Comparison of ENCODE assay signal across 8 cellular contexts in genomic region chr10:72364239-72364777, GRCh38. TPM values are rescaled to one million over a fixed set of nuclear protein-coding genes. Genes with fewer than 3 reads are reported as not detected.
A peak's percentile ranks its signal among the peaks of the same experiment; 100 is the strongest.
DNase-seq lines count a peak whose midpoint lies in the region; ATAC-seq and TF ChIP-seq lines count a peak whose summit lies in the region.

No MANE protein-coding gene starts in this region.

- intact Hi-C loops in HCT116 (cut with micrococcal nuclease) = loop anchor here (1.0 to 10.0 kb wide), 6 partner anchors 200 to 800 kb away; partner anchors contain the start of genes ECD and FAM149B1
- intact Hi-C loops in transverse colon (cut with DNase I; ENCODE audit: low total_unique reads) = loop anchor here (10.0 kb wide), 1 partner anchor 260 kb away; the partner anchor contains the start of gene MICU1

- H2AK5ac ChIP-seq in trophoblast cell (ENCODE audit: low read length) = no peak overlapping the region

- in situ Hi-C loops in transverse colon (cut with MboI; ENCODE audit: low pct_ligation_motif_present in 1 of 4, low pct_unique_long_range_greater_than_20kb in 1 of 4, low sequenced_read_pairs in 3 of 4) = loop anchor here (5.0 to 25.0 kb wide), 6 partner anchors 468 to 798 kb away; partner anchors contain the start of genes ECD (in 1 of the 4) and FAM149B1 (in 1 of the 4)

- H3K27ac ChIP-seq in HCT116 (ENCODE audit: low read depth, low read length) (0 out of 2 replicates have a peak overlapping the region, but pooled peaks have one; percentile 21), trophoblast cell (ENCODE audit: low read depth, low read length) (no peak overlapping the region), transverse colon (peak overlapping the region in 1 of 4 donors; percentile 31)

- peaks cover 7 to 19% of the 10 kb centered on the region in 2 experiments for H3K4me1 ChIP-seq in HCT116 (ENCODE audit: control insufficient read depth in 1 of 2, insufficient read depth in 2 of 2, low read length in 2 of 2)
- peaks cover 0 to 2% of the 10 kb centered on the region in 2 experiments for H3K4me1 ChIP-seq in trophoblast cell (ENCODE audit: control insufficient read depth in 1 of 2, insufficient read depth in 2 of 2, low read length in 2 of 2)
- H3K4me1 ChIP-seq in transverse colon = peaks cover 0 to 10% (median 5%) of the 10 kb centered on the region in 4 donors

- CTCF ChIA-PET in HCT116 (lab: Charles Lee) = interaction anchor here (1.0 to 2.9 kb wide), 4 partner anchors 10 to 697 kb away, joined by 3 to 25 read pairs (median 6); no protein-coding TSS in a partner anchor

- H3K4me2 ChIP-seq in HCT116 (ENCODE audit: low read length) (peak overlapping the region; percentile 63), trophoblast cell (ENCODE audit: low read length) (no peak overlapping the region)

- H3K18ac ChIP-seq in trophoblast cell (ENCODE audit: low read length) = no peak overlapping the region

- POLR2A ChIA-PET in HCT116 (lab: Charles Lee) = no interaction called here

- no peak overlapping the region for H2BK5ac ChIP-seq in trophoblast cell (ENCODE audit: low read depth, low read length, poor library complexity)

- H3K23ac ChIP-seq in trophoblast cell (ENCODE audit: low read length) = no peak overlapping the region

- no peaks in the 10 kb centered on the region for H3K36me3 ChIP-seq in HCT116 (ENCODE audit: control insufficient read depth in 1 of 2, insufficient read depth in 2 of 2, low read length in 2 of 2)
- H3K36me3 ChIP-seq in trophoblast cell (ENCODE audit: control insufficient read depth in 1 of 2, insufficient read depth in 2 of 2, low read length in 2 of 2) = peaks cover 2 to 8% of the 10 kb centered on the region in 2 experiments
- peaks cover 0 to 8% (median 0%) of the 10 kb centered on the region in 4 donors for H3K36me3 ChIP-seq in transverse colon

- no peaks in the 10 kb centered on the region for H3K79me1 ChIP-seq in trophoblast cell (ENCODE audit: low read length)

- ATAC-seq in HCT116 = peak; percentile 94

- H3K4me3 ChIP-seq in HCT116 (replicated peaks in 1 of 2; ENCODE audit: low read depth in 1 of 2, low read length in 2 of 2) (peak overlapping the region in 1 of 2 experiments; percentile 22; a peak in 2 of 4 replicates), trophoblast cell (ENCODE audit: low read depth, low read length) (no peak overlapping the region), transverse colon (no peak overlapping the region)

- H2BK12ac ChIP-seq in trophoblast cell (ENCODE audit: low read length) = no peak overlapping the region

- TF ChIP-seq POLR2A in HCT116 (IDR thresholded peaks at IDR 0.05; ENCODE audit: borderline replicate concordance, extremely low read depth, insufficient read depth, insufficient read length) = no peak
- no peak for TF ChIP-seq POLR2A in transverse colon (IDR thresholded peaks at IDR 0.05)

- RAD21 ChIA-PET in HCT116 (lab: Charles Lee; ENCODE audit: low non-redundant PET in 1 of 2, low total read pairs in 2 of 2, uncharacterized antibody in 2 of 2, unreplicated experiment in 2 of 2) = interaction anchor here in 1 of 2 experiments (1.4 to 1.5 kb wide), 2 partner anchors 470 to 697 kb away, joined by 4 to 5 read pairs; no protein-coding TSS in a partner anchor

- H3K4ac ChIP-seq in trophoblast cell (ENCODE audit: low read depth, low read length) = no peak overlapping the region

- TF ChIP-seq CTCF in HCT116 (IDR thresholded peaks at IDR 0.05 in 2 of 3, conservative IDR thresholded peaks at IDR 0.05 in 1 of 3; ENCODE audit: borderline replicate concordance in 1 of 3, insufficient read depth in 1 of 3, low read depth in 2 of 3, low read length in 2 of 3) (peak; percentile 85 to 95 (median 85)), transverse colon (IDR thresholded peaks at IDR 0.05) (peak; percentile 84 to 96 (median 88))

- no TSS peak for BruUV-seq in HCT116 (replicated peaks; lab: Mats Ljungman, UMichigan)

- peak overlapping the region; percentile 20 for H4K8ac ChIP-seq in trophoblast cell (ENCODE audit: low read depth, low read length)

- no peaks in the 10 kb centered on the region for H3K9me2 ChIP-seq in HCT116 (ENCODE audit: insufficient read depth)

- WGBS in trophoblast cell (ENCODE audit: extremely low coverage, insufficient coverage, insufficient read length) = no CpG with 5 or more reads among the region's 12 CpGs
- WGBS in transverse colon (ENCODE audit: low coverage in 1 of 2), 2 donors = 4% methylated on average over 12 of the region's 12 CpGs; no CpG with 5 or more reads in 1 of the 2 donors

- H3K9me3 ChIP-seq in HCT116 (ENCODE audit: control insufficient read depth in 1 of 2, insufficient read depth in 1 of 2, low read depth in 1 of 2, low read length in 2 of 2) (no peaks in the 10 kb centered on the region), trophoblast cell (ENCODE audit: insufficient read depth, low read depth, low read length) (no peaks in the 10 kb centered on the region), transverse colon (no peaks in the 10 kb centered on the region)

- no peak overlapping the region for H3K14ac ChIP-seq in trophoblast cell (ENCODE audit: low read length)

- peak; percentile 79 for DNase-seq in GF-D8 (lab: John Stamatoyannopoulos, UW)
- peak; percentile 82 for DNase-seq in HCT116 (ENCODE audit: low read depth, low spot score)
- peak; percentile 74 for DNase-seq in NCI-H1092 treated with DMSO at 0.1 percent for 48 hours (lab: John Stamatoyannopoulos, UW)
- peak; percentile 91 for DNase-seq in SK-N-DZ (ENCODE audit: low spot score)
- peak; percentile 85 for DNase-seq in activated naive CD4-positive, alpha-beta T cell treated with anti-CD3 and anti-CD28 coated beads, Interleukin-2, amount 50 U/mL, for 16 hours
- DNase-seq in glomerular visceral epithelial cell (ENCODE audit: extremely low spot score) = peak; percentile 92
- DNase-seq in trophoblast cell = peak; percentile 83 to 92
- DNase-seq in transverse colon = peak; percentile 86

- H4K20me1 ChIP-seq in HCT116 (ENCODE audit: insufficient read depth) = no peaks in the 10 kb centered on the region

- no peak for TF ChIP-seq EP300 in transverse colon (IDR thresholded peaks at IDR 0.05; ENCODE audit: low read depth)

- H4K91ac ChIP-seq in trophoblast cell (ENCODE audit: low read depth, low read length) = no peak overlapping the region

- H3K9ac ChIP-seq in HCT116 (ENCODE audit: low read length) (peak overlapping the region; percentile 40), trophoblast cell (ENCODE audit: low read length) (no peak overlapping the region)

- no peaks in the 10 kb centered on the region for H3K79me2 ChIP-seq in HCT116 (ENCODE audit: insufficient read depth, low read length)
- no peaks in the 10 kb centered on the region for H3K79me2 ChIP-seq in trophoblast cell (ENCODE audit: control insufficient read depth, insufficient read depth, low read length, poor library complexity)

- H4K12ac ChIP-seq in trophoblast cell (ENCODE audit: low read depth, low read length) = peak overlapping the region; percentile 5

- H2AFZ ChIP-seq in HCT116 (ENCODE audit: low read depth, low read length, poor library complexity, severe bottlenecking) (peak overlapping the region; percentile 10), trophoblast cell (ENCODE audit: insufficient read depth, low read length, poor library complexity) (no peak overlapping the region)

- no peak overlapping the region for H2BK120ac ChIP-seq in trophoblast cell (ENCODE audit: insufficient read depth, low read length, poor library complexity)

- peak; percentile 98 for TF ChIP-seq RAD21 in HCT116 (IDR thresholded peaks at IDR 0.05; ENCODE audit: low read depth)

- H3K27me3 ChIP-seq in HCT116 (ENCODE audit: insufficient read depth, low read length) = no peaks in the 10 kb centered on the region
- H3K27me3 ChIP-seq in trophoblast cell (ENCODE audit: insufficient read depth, low read length) = no peaks in the 10 kb centered on the region
- no peaks in the 10 kb centered on the region for H3K27me3 ChIP-seq in transverse colon

TF ChIP-seq in HCT116, 20 proteins besides CTCF, POLR2A, EP300 and RAD21 (continues in another document):
- no peak for TF ChIP-seq JUND (IDR thresholded peaks at IDR 0.05)
- TF ChIP-seq ZNF274 (IDR thresholded peaks at IDR 0.05; ENCODE audit: low read depth, low read length) = no peak
- no peak for TF ChIP-seq SP1 (IDR thresholded peaks at IDR 0.05; ENCODE audit: low read depth)
- no peak for TF ChIP-seq SIN3A (IDR thresholded peaks at IDR 0.05; ENCODE audit: low read depth)
- TF ChIP-seq, protein P1, sequence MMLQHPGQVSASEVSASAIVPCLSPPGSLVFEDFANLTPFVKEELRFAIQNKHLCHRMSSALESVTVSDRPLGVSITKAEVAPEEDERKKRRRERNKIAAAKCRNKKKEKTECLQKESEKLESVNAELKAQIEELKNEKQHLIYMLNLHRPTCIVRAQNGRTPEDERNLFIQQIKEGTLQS (IDR thresholded peaks at IDR 0.05) = no peak
- no peak for TF ChIP-seq ZBTB33 (IDR thresholded peaks at IDR 0.05; ENCODE audit: extremely low read depth, insufficient replicate concordance, low read length)
- no peak for TF ChIP-seq CBX3 (IDR thresholded peaks at IDR 0.05; ENCODE audit: low read depth)
- no peak for TF ChIP-seq MAX (IDR thresholded peaks at IDR 0.05)
- TF ChIP-seq FOSL1 (IDR thresholded peaks at IDR 0.05; ENCODE audit: low read depth) = no peak
- peak; percentile 35 for TF ChIP-seq YY1 (IDR thresholded peaks at IDR 0.05; ENCODE audit: extremely low read depth, insufficient replicate concordance, low read depth, low read length)
- TF ChIP-seq EZH2phosphoT487 (IDR thresholded peaks at IDR 0.05; ENCODE audit: borderline replicate concordance) = no peak

RNA-seq across cellular contexts. Expression of gene DNAJB12, which starts 9.6 kb away (rescaled TPM):
- total RNA-seq in HCT116 (2021; ENCODE audit: unreplicated experiment) (25.8 TPM), transverse colon (10 to 100 TPM; 33.7 to 69.2 (median 38.0) TPM)
- 19.8 and 23.4 TPM in 2 replicates for polyA plus RNA-seq in HCT116 (2012)
- polyA plus RNA-seq in SK-N-DZ (2014; cell fraction: cytosol; rRNA removed) = 17.7 and 18.7 TPM in 2 replicates
- polyA plus RNA-seq in SK-N-DZ (2014; cell fraction: nucleus; rRNA removed) = 20.4 and 30.5 TPM in 2 replicates
- polyA plus RNA-seq in trophoblast cell (2013) = 17.3 and 17.4 TPM in 2 replicates
